8 cellular contexts compared by ENCODE assay signal in genomic region chr11:57349491-57350274, GRCh38. TPM values are rescaled to one million over a fixed set of nuclear protein-coding genes. Genes with fewer than 3 reads are reported as not detected.
A peak's percentile ranks its signal among the peaks of the same experiment; 100 is the strongest.
DNase-seq lines count a peak whose midpoint lies in the region; ATAC-seq lines count a peak whose summit lies in the region.

No MANE protein-coding gene starts in this region.

- H3K36me3 ChIP-seq in ES-I3 (ENCODE audit: insufficient read depth, low read length) = no peaks in the 10 kb centered on the region
- no peaks in the 10 kb centered on the region for H3K36me3 ChIP-seq in mesendoderm (ENCODE audit: control insufficient read depth, insufficient read depth, low read length)

- H3K27ac Mint-ChIP-seq in activated CD4-positive, alpha-beta memory T cell treated with anti-CD3 and anti-CD28 coated beads, Interleukin-2, amount 10 ng/mL, durations not matched to agents 7 days and 5 days = no peak overlapping the region

- WGBS in mesendoderm (ENCODE audit: extremely low coverage, insufficient coverage, low lambda C conversion rate) = no CpG with 5 or more reads among the region's 31 CpGs

- no peak overlapping the region for H3K4ac ChIP-seq in mesendoderm (ENCODE audit: low read depth, low read length)

- no peaks in the 10 kb centered on the region for H3K79me2 ChIP-seq in mesendoderm (ENCODE audit: control insufficient read depth, insufficient read depth, low read length)

- DNase-seq in M059J (ENCODE audit: low read depth) = peak; percentile 58
- DNase-seq in activated CD4-positive, alpha-beta memory T cell treated with anti-CD3 and anti-CD28 coated beads, Interleukin-2, amount 10 ng/mL, durations not matched to agents 7 days and 5 days = peak; percentile 62
- peak; percentile 50 for DNase-seq in effector CD8-positive, alpha-beta T cell (lab: John Stamatoyannopoulos, UW)
- peak; percentile 71 for DNase-seq in mesendoderm
- peak; percentile 38 to 42 for DNase-seq in stimulated activated CD8-positive, alpha-beta memory T cell treated with anti-CD3 and anti-CD28 coated beads, Interleukin-4, amount 100 ng/mL, for 1 hour (ENCODE audit: low read depth in 2 of 2, low spot score in 1 of 2)
- no peak for DNase-seq in NCI-H2029 treated with DMSO at 0.1 percent for 48 hours (lab: John Stamatoyannopoulos, UW)

- H2BK15ac ChIP-seq in mesendoderm (replicated peaks; ENCODE audit: low read depth) = no peak overlapping the region

- peak overlapping the region; percentile 89 for H3K56ac ChIP-seq in mesendoderm (ENCODE audit: low read length)

- CTCF ChIA-PET in activated CD4-positive, alpha-beta memory T cell treated with anti-CD3 and anti-CD28 coated beads, Interleukin-2, amount 10 ng/mL, durations not matched to agents 7 days and 5 days (lab: Charles Lee) = interaction anchor here (0.7 to 1.5 kb wide), 8 partner anchors 18 to 285 kb away, joined by 3 to 5 read pairs (median 4); partner anchors contain the start of gene TNKS1BP1

- no peak for ATAC-seq in HG03139 (IDR thresholded peaks at IDR 0.05; ENCODE audit: unreplicated experiment)

- H3K9me3 ChIP-seq in ES-I3 (ENCODE audit: control insufficient read depth, insufficient read depth, low read length) = no peaks in the 10 kb centered on the region

- H3K4me2 ChIP-seq in mesendoderm (ENCODE audit: low read length) = peak overlapping the region; percentile 33

- peaks cover 5% of the 10 kb centered on the region for H3K9me3 Mint-ChIP-seq in activated CD4-positive, alpha-beta memory T cell treated with anti-CD3 and anti-CD28 coated beads, Interleukin-2, amount 10 ng/mL, durations not matched to agents 7 days and 5 days

- H3K27me3 Mint-ChIP-seq in activated CD4-positive, alpha-beta memory T cell treated with anti-CD3 and anti-CD28 coated beads, Interleukin-2, amount 10 ng/mL, durations not matched to agents 7 days and 5 days = peaks cover 18% of the 10 kb centered on the region

- H4K8ac ChIP-seq in mesendoderm (ENCODE audit: low read depth, low read length) = no peak overlapping the region

- no peak overlapping the region for H2AK5ac ChIP-seq in mesendoderm (ENCODE audit: low read length)

- no peak overlapping the region for H3K27ac ChIP-seq in mesendoderm (ENCODE audit: low read depth, low read length)

- H3K4me3 ChIP-seq in mesendoderm (ENCODE audit: low read length) = no peak overlapping the region

- H3K4me1 ChIP-seq in ES-I3 (ENCODE audit: insufficient read depth, low read length) (peaks cover 6% of the 10 kb centered on the region; the same call in 1 of the 2 replicates), mesendoderm (ENCODE audit: control insufficient read depth, low read depth, low read length) (peaks cover 7% of the 10 kb centered on the region)

- H3K4me3 Mint-ChIP-seq in activated CD4-positive, alpha-beta memory T cell treated with anti-CD3 and anti-CD28 coated beads, Interleukin-2, amount 10 ng/mL, durations not matched to agents 7 days and 5 days = no peak overlapping the region

- peaks cover 2% of the 10 kb centered on the region for H3K4me1 Mint-ChIP-seq in activated CD4-positive, alpha-beta memory T cell treated with anti-CD3 and anti-CD28 coated beads, Interleukin-2, amount 10 ng/mL, durations not matched to agents 7 days and 5 days

- no peaks in the 10 kb centered on the region for H3K79me1 ChIP-seq in mesendoderm (ENCODE audit: low read length)

- no peak overlapping the region for H2BK120ac ChIP-seq in mesendoderm (ENCODE audit: low read depth, low read length)

- H2BK5ac ChIP-seq in mesendoderm (ENCODE audit: low read length) = no peak overlapping the region

- H3K9ac ChIP-seq in ES-I3 (ENCODE audit: low read depth, low read length) (peak overlapping the region; percentile 41), mesendoderm (ENCODE audit: low read length) (peak overlapping the region; percentile 69)

- no peak overlapping the region for H3K18ac ChIP-seq in mesendoderm (ENCODE audit: low read length)

- H3K27me3 ChIP-seq in mesendoderm (ENCODE audit: insufficient read depth, low read length, poor library complexity) = no peaks in the 10 kb centered on the region

- POLR2A ChIA-PET in activated CD4-positive, alpha-beta memory T cell treated with anti-CD3 and anti-CD28 coated beads, Interleukin-2, amount 10 ng/mL, durations not matched to agents 7 days and 5 days (lab: Charles Lee) = no interaction called here

- H3K36me3 Mint-ChIP-seq in activated CD4-positive, alpha-beta memory T cell treated with anti-CD3 and anti-CD28 coated beads, Interleukin-2, amount 10 ng/mL, durations not matched to agents 7 days and 5 days (ENCODE audit: low read depth) = no peaks in the 10 kb centered on the region

- H3K23ac ChIP-seq in mesendoderm (ENCODE audit: low read length) = no peak overlapping the region

- H4K5ac ChIP-seq in mesendoderm (ENCODE audit: low read length) = no peak overlapping the region

RNA-seq across cellular contexts. Expression of gene P2RX3, which starts 11.5 kb away (rescaled TPM):
- total RNA-seq in M059J (2014; rRNA removed; shearing (Covaris generic)) = not detected in 2 replicates
- total RNA-seq in activated CD4-positive, alpha-beta memory T cell treated with anti-CD3 and anti-CD28 coated beads, Interleukin-2, amount 10 ng/mL, durations not matched to agents 7 days and 5 days = not detected
- polyA plus RNA-seq in mesendoderm (2013, experiment 1 of 2) = 0.08 TPM
- 0.10 TPM for polyA plus RNA-seq in mesendoderm (2013, experiment 2 of 2)

RNA-seq across cellular contexts. Expression of gene SSRP1, which starts 14.0 kb away (rescaled TPM):
- 96.0 and 145 TPM in 2 replicates for total RNA-seq in M059J (2014; rRNA removed; shearing (Covaris generic))
- 100 to 1,000 TPM; 135 to 137 TPM for total RNA-seq in activated CD4-positive, alpha-beta memory T cell treated with anti-CD3 and anti-CD28 coated beads, Interleukin-2, amount 10 ng/mL, durations not matched to agents 7 days and 5 days
- 242 TPM for polyA plus RNA-seq in mesendoderm (2013, experiment 1 of 2)
- polyA plus RNA-seq in mesendoderm (2013, experiment 2 of 2) = 242 TPM

RNA-seq across cellular contexts. Expression of gene TNKS1BP1, which starts 24.9 kb away (rescaled TPM):
- total RNA-seq in M059J (2014; rRNA removed; shearing (Covaris generic)) = 18.4 and 44.4 TPM in 2 replicates
- 10 to 100 TPM in 1 of 2 experiments, 1 to 10 TPM in 1; 9.9 to 10.7 TPM for total RNA-seq in activated CD4-positive, alpha-beta memory T cell treated with anti-CD3 and anti-CD28 coated beads, Interleukin-2, amount 10 ng/mL, durations not matched to agents 7 days and 5 days
- polyA plus RNA-seq in mesendoderm (2013, experiment 1 of 2) = 114 TPM
- 106 TPM for polyA plus RNA-seq in mesendoderm (2013, experiment 2 of 2)

RNA-seq across cellular contexts. Expression of gene PRG3, which starts 31.3 kb away (rescaled TPM):
- not detected in 2 replicates for total RNA-seq in M059J (2014; rRNA removed; shearing (Covaris generic))
- not detected for total RNA-seq in activated CD4-positive, alpha-beta memory T cell treated with anti-CD3 and anti-CD28 coated beads, Interleukin-2, amount 10 ng/mL, durations not matched to agents 7 days and 5 days
- not detected for polyA plus RNA-seq in mesendoderm (2013, experiment 1 of 2)
- not detected for polyA plus RNA-seq in mesendoderm (2013, experiment 2 of 2)

RNA-seq across cellular contexts. Expression of gene PRG2, which starts 40.8 kb away (rescaled TPM):
- 0.17 TPM in 1 of 2 replicates, not detected in the other for total RNA-seq in M059J (2014; rRNA removed; shearing (Covaris generic))
- total RNA-seq in activated CD4-positive, alpha-beta memory T cell treated with anti-CD3 and anti-CD28 coated beads, Interleukin-2, amount 10 ng/mL, durations not matched to agents 7 days and 5 days = under 1 TPM; 0.33 to 0.68 TPM
- polyA plus RNA-seq in mesendoderm (2013, experiment 1 of 2) = 0.13 TPM
- polyA plus RNA-seq in mesendoderm (2013, experiment 2 of 2) = 0.08 TPM
